Comparison of ENCODE assay signal across 8 cellular contexts in genomic region chr12:95700316-95700785, GRCh38.
DNase-seq lines count a peak whose midpoint lies in the region; ATAC-seq and TF ChIP-seq lines count a peak whose summit lies in the region.

No MANE protein-coding gene starts in this region.

- peak; percentile 96 for ATAC-seq in GM21723 (IDR thresholded peaks at IDR 0.05; ENCODE audit: unreplicated experiment)
- ATAC-seq in gastroesophageal sphincter: peak; percentile 25
- no peak for ATAC-seq in lower lobe of right lung

- no peak overlapping the region; the same call in 1 of the 2 replicates for H3K27ac ChIP-seq in KMS-11
- peak overlapping the region in 1 of 4 donors; percentile 46 for H3K27ac ChIP-seq in gastroesophageal sphincter
- H3K27ac ChIP-seq in lower lobe of right lung: no peak overlapping the region

- H3K9me3 ChIP-seq in gastroesophageal sphincter (no peaks in the 10 kb centered on the region), lower lobe of right lung (no peaks in the 10 kb centered on the region)

- TF ChIP-seq CTCF in GM13977 (IDR thresholded peaks at IDR 0.05; ENCODE audit: extremely low read depth, insufficient read depth, missing control alignments): no peak
- TF ChIP-seq CTCF in KMS-11 (conservative IDR thresholded peaks at IDR 0.05; ENCODE audit: low read depth, low read length): no peak
- TF ChIP-seq CTCF in gastroesophageal sphincter (IDR thresholded peaks at IDR 0.05): no peak
- TF ChIP-seq CTCF in lower lobe of right lung (IDR thresholded peaks at IDR 0.05): no peak

- H3K4me2 ChIP-seq in KMS-11: peak overlapping the region; percentile 21; the same call in 1 of the 2 replicates

- H3K9ac ChIP-seq in KMS-11: no peak overlapping the region

- TF ChIP-seq POLR2A in gastroesophageal sphincter (IDR thresholded peaks at IDR 0.05): no peak

- H3K79me2 ChIP-seq in KMS-11 (ENCODE audit: insufficient read depth, low read depth): no peaks in the 10 kb centered on the region

- intact Hi-C loops in lower lobe of right lung (cut with DNase I): no loop called here

- H4K20me1 ChIP-seq in KMS-11 (ENCODE audit: insufficient read depth): no peaks in the 10 kb centered on the region

- H3K36me3 ChIP-seq in KMS-11 (ENCODE audit: insufficient read depth) (no peaks in the 10 kb centered on the region), gastroesophageal sphincter (no peaks in the 10 kb centered on the region), lower lobe of right lung (peaks cover 3% of the 10 kb centered on the region)

- peaks cover 4% of the 10 kb centered on the region; the same call in 1 of the 2 replicates for H3K27me3 ChIP-seq in KMS-11 (ENCODE audit: insufficient read depth, low read depth)
- H3K27me3 ChIP-seq in gastroesophageal sphincter: no peaks in the 10 kb centered on the region
- no peaks in the 10 kb centered on the region for H3K27me3 ChIP-seq in lower lobe of right lung (ENCODE audit: low read depth)

- H3K4me3 ChIP-seq in KMS-11 (IDR thresholded peaks at IDR 0.05; ENCODE audit: insufficient read depth, low read depth, low read length): no peak overlapping the region
- no peak overlapping the region for H3K4me3 ChIP-seq in gastroesophageal sphincter
- H3K4me3 ChIP-seq in lower lobe of right lung: no peak overlapping the region

- WGBS in gastroesophageal sphincter (ENCODE audit: low coverage in 1 of 2), 2 donors: 24 to 46% methylated on average over 3 to 7 of the region's 7 CpGs

- DNase-seq in GM13977 (ENCODE audit: low spot score) (peak; percentile 70), lower lobe of right lung (no peak), DMS 273 (lab: John Stamatoyannopoulos, UW; ENCODE audit: unreplicated experiment) (no peak), SIG-M5 (lab: John Stamatoyannopoulos, UW) (no peak), putamen (ENCODE audit: low spot score) (no peak)

- in situ Hi-C loops in GM13977 (cut with MboI; ENCODE audit: low pct_unique_long_range_greater_than_20kb, low sequenced_read_pairs, unreplicated experiment): no loop called here

- TF ChIP-seq EP300 in gastroesophageal sphincter (IDR thresholded peaks at IDR 0.05): no peak

- H3K4me1 ChIP-seq in KMS-11 (ENCODE audit: low read depth, poor library complexity, severe bottlenecking) (peaks cover 38% of the 10 kb centered on the region), gastroesophageal sphincter (peaks cover 0 to 25% (median 0%) of the 10 kb centered on the region in 3 donors), lower lobe of right lung (no peaks in the 10 kb centered on the region)

- no peak overlapping the region for H2AFZ ChIP-seq in KMS-11 (ENCODE audit: low read depth)

Comparison
In these comparisons a context has a peak if more than half of its experiments do, and no peak if none do; other contexts are left out.
1. ATAC-seq: peak in GM21723 (single experiment) and gastroesophageal sphincter (single experiment); none in lower lobe of right lung (0 of 2).